Comparison of ENCODE assay signal across 21 cellular contexts in the genomic region with DNA sequence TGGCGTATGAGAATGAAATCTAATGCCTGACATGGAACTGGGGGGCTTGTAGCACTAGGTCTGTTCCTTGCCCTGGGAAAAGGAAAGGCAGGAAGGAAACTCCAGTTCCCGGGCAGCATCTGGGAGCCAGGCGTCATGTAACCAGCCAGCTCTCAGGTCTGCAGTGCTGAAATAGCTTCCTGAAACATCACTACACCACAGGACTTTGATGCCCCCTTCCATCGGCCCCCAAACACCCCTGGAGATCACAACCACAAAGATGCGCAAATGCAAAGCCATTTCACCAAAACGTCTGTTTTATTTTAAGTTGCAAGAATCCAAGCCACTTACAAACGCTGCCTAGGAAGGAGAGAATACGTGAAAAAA. TPM values are rescaled to one million over a fixed set of nuclear protein-coding genes. Genes with fewer than 3 reads are reported as not detected.
DNase-seq lines count a peak whose midpoint lies in the region; ATAC-seq, FAIRE-seq and TF ChIP-seq lines count a peak whose summit lies in the region.
"Had no signal": no experiment of that assay in that cellular context is flagged by ENCODE, and none has a peak within 500 bp of the region (broad histone marks: within the 10 kb centered on the region; RNA-seq: fewer than 3 reads in every experiment).

No MANE protein-coding gene starts in this region.

- no peak overlapping the region for H3K9ac ChIP-seq in HUES48 (ENCODE audit: low read depth, low read length)
- no peak overlapping the region for H3K9ac ChIP-seq in H1 (replicated peaks in 1 of 4; ENCODE audit: extremely low read depth in 1 of 4, low read depth in 3 of 4, low read length in 3 of 4)
- no peak overlapping the region for H3K9ac ChIP-seq in mesendoderm (ENCODE audit: low read length)
- H3K9ac ChIP-seq: GM23248 had no signal

- H3K9me3 ChIP-seq in HUES48 (ENCODE audit: control insufficient read depth, insufficient read depth, low read length), result no peaks in the 10 kb centered on the region
- no peaks in the 10 kb centered on the region for H3K9me3 ChIP-seq in H1 (ENCODE audit: insufficient read depth in 2 of 2, low read depth in 1 of 2, low read length in 1 of 2)
- no peaks in the 10 kb centered on the region for H3K9me3 ChIP-seq in pancreas
- H3K9me3 ChIP-seq: SJCRH30 had no signal

- no peak for TF ChIP-seq RAD21 in H1 (IDR thresholded peaks at IDR 0.05 in 1 of 2, conservative IDR thresholded peaks at IDR 0.05 in 1 of 2; ENCODE audit: low read depth in 2 of 2, low read length in 2 of 2)

- 0 out of 2 replicates have a peak overlapping the region, but pooled peaks have one; percentile 19 for H2BK5ac ChIP-seq in H1 (ENCODE audit: low read depth, low read length)
- H2BK5ac ChIP-seq in mesendoderm (ENCODE audit: low read length), result no peak overlapping the region

- H2BK15ac ChIP-seq in H1 (ENCODE audit: low read length), result 0 out of 2 replicates have a peak overlapping the region, but pooled peaks have one; percentile 47
- no peak overlapping the region for H2BK15ac ChIP-seq in mesendoderm (replicated peaks; ENCODE audit: low read depth)

- H3K27ac ChIP-seq in HUES48 (ENCODE audit: low read depth, low read length) (peak overlapping the region; percentile 62), H1 (ENCODE audit: low read depth, low read length) (0 out of 2 replicates have a peak overlapping the region, but pooled peaks have one; percentile 17), mesendoderm (ENCODE audit: low read depth, low read length) (peak overlapping the region; percentile 29), pancreas (no peak overlapping the region)
- H3K27ac ChIP-seq: GM23248, SJCRH30 had no signal

- H3K36me3 ChIP-seq in HUES48 (ENCODE audit: control insufficient read depth, insufficient read depth, low read length) (no peaks in the 10 kb centered on the region), H1 (ENCODE audit: control insufficient read depth in 2 of 4, insufficient read depth in 4 of 4, low read length in 3 of 4) (no peaks in the 10 kb centered on the region), mesendoderm (ENCODE audit: control insufficient read depth, insufficient read depth, low read length) (no peaks in the 10 kb centered on the region), pancreas (no peaks in the 10 kb centered on the region)
- H3K36me3 ChIP-seq: SJCRH30 had no signal

- no peak overlapping the region for H3K23ac ChIP-seq in H1 (ENCODE audit: insufficient read length)
- H3K23ac ChIP-seq in mesendoderm (ENCODE audit: low read length), result no peak overlapping the region

- H2BK12ac ChIP-seq in H1 (ENCODE audit: low read depth, low read length), result peak overlapping the region; percentile 20; the same call in 1 of the 2 replicates

- no peak for TF ChIP-seq EP300 in H1 (IDR thresholded peaks at IDR 0.05; ENCODE audit: borderline replicate concordance in 1 of 2, low read depth in 2 of 2, low read length in 2 of 2)

- H3K56ac ChIP-seq in H1 (replicated peaks; ENCODE audit: insufficient read length, low read depth, low read length) (no peak overlapping the region), mesendoderm (ENCODE audit: low read length) (no peak overlapping the region)

- CTCF ChIA-PET in H1 (lab: Charles Lee; ENCODE audit: partially characterized antibody), result interaction anchor here (1.1 to 12.4 kb wide), 6 partner anchors 12 to 148 kb away, joined by 3 to 245 read pairs (median 6); partner anchors contain the start of genes KCTD10 and UBE3B

- no peaks in the 10 kb centered on the region for H3K23me2 ChIP-seq in H1 (ENCODE audit: low read depth, low read length)

- H4K8ac ChIP-seq in H1 (ENCODE audit: extremely low read depth, insufficient read depth, low read length), result no peak overlapping the region
- no peak overlapping the region for H4K8ac ChIP-seq in mesendoderm (ENCODE audit: low read depth, low read length)

- H4K5ac ChIP-seq in H1 (ENCODE audit: insufficient read length, low read depth, low read length), result no peak overlapping the region
- H4K5ac ChIP-seq in mesendoderm (ENCODE audit: low read length), result no peak overlapping the region

- TF ChIP-seq POLR2A in H1 (IDR thresholded peaks at IDR 0.05; ENCODE audit: control extremely low read depth in 1 of 2, low read depth in 2 of 2, low read length in 2 of 2), result no peak

- H2AK5ac ChIP-seq in H1 (ENCODE audit: low read depth, low read length) (no peak overlapping the region), mesendoderm (ENCODE audit: low read length) (no peak overlapping the region)

- H3K4ac ChIP-seq in H1 (replicated peaks; ENCODE audit: insufficient read length, low read depth, low read length), result no peak overlapping the region
- no peak overlapping the region for H3K4ac ChIP-seq in mesendoderm (ENCODE audit: low read depth, low read length)

- H3K4me3 ChIP-seq in HUES48 (ENCODE audit: low read depth, low read length) (0 out of 2 replicates have a peak overlapping the region, but pooled peaks have one; percentile 23), H1 (ENCODE audit: extremely low read depth in 1 of 4, insufficient read depth in 2 of 4, low read depth in 3 of 4, low read length in 4 of 4) (peak overlapping the region in 1 of 4 experiments; percentile 10; a peak in 1 of 8 replicates), mesendoderm (ENCODE audit: low read length) (no peak overlapping the region), pancreas (no peak overlapping the region)
- H3K4me3 ChIP-seq: GM23248, SJCRH30 had no signal

- WGBS in H1 (ENCODE audit: extremely low coverage in 1 of 2, insufficient coverage in 1 of 2, insufficient read length in 1 of 2, insufficient replicate concordance in 2 of 2, low coverage in 1 of 2, low lambda C conversion rate in 2 of 2, missing lambda C conversion rate in 1 of 2), 2 experiments, result 54% methylated on average over 8 of the region's 8 CpGs; no CpG with 5 or more reads in 1 of the 2 experiments
- no CpG with 5 or more reads among the region's 8 CpGs for WGBS in mesendoderm (ENCODE audit: extremely low coverage, insufficient coverage, low lambda C conversion rate)
- WGBS in pancreas, 2 donors, result 61 to 63% methylated on average over 8 of the region's 8 CpGs

- no peak overlapping the region for H4K91ac ChIP-seq in H1 (replicated peaks; ENCODE audit: insufficient read length, low read length)

- no peaks in the 10 kb centered on the region for H4K20me1 ChIP-seq in H1 (replicated peaks in 1 of 2; ENCODE audit: control insufficient read depth in 1 of 2, insufficient read depth in 2 of 2, low read length in 2 of 2)

- H2AFZ ChIP-seq in H1 (ENCODE audit: low read length), result no peak overlapping the region
- H2AFZ ChIP-seq: GM23248 had no signal

- TF ChIP-seq CTCF in H1 (IDR thresholded peaks at IDR 0.05; ENCODE audit: control extremely low read depth in 1 of 3, insufficient read depth in 1 of 3, low read depth in 1 of 3, low read length in 3 of 3) (no peak), pancreas (IDR thresholded peaks at IDR 0.05) (no peak)

- H2BK120ac ChIP-seq in H1 (replicated peaks; ENCODE audit: low read depth, low read length), result no peak overlapping the region
- H2BK120ac ChIP-seq in mesendoderm (ENCODE audit: low read depth, low read length), result no peak overlapping the region

- H3K18ac ChIP-seq in H1 (ENCODE audit: extremely low read depth, low read length) (no peak overlapping the region), mesendoderm (ENCODE audit: low read length) (no peak overlapping the region)

- intact Hi-C loops in pancreas (cut with DNase I), result loop anchor here in 1 of 3 donors (10.0 kb wide), 1 partner anchor 339 kb away; no protein-coding TSS in a partner anchor

- H2BK20ac ChIP-seq in H1 (ENCODE audit: low read length), result no peak overlapping the region

- peaks cover 32% of the 10 kb centered on the region for H3K4me1 ChIP-seq in HUES48 (ENCODE audit: control insufficient read depth, insufficient read depth, low read length)
- H3K4me1 ChIP-seq in H1 (replicated peaks in 1 of 4; ENCODE audit: control insufficient read depth in 3 of 4, insufficient read depth in 4 of 4, low read length in 3 of 4), result peaks cover 9 to 18% (median 13%) of the 10 kb centered on the region in 4 experiments
- H3K4me1 ChIP-seq in mesendoderm (ENCODE audit: control insufficient read depth, low read depth, low read length), result peaks cover 6% of the 10 kb centered on the region
- no peaks in the 10 kb centered on the region for H3K4me1 ChIP-seq in pancreas
- H3K4me1 ChIP-seq: SJCRH30 had no signal

- H3K27me3 ChIP-seq in HUES48 (ENCODE audit: control insufficient read depth, insufficient read depth, low read length) (no peaks in the 10 kb centered on the region), H1 (replicated peaks in 1 of 4; ENCODE audit: control insufficient read depth in 3 of 4, extremely low read depth in 1 of 4, insufficient read depth in 3 of 4, low read length in 3 of 4) (no peaks in the 10 kb centered on the region), mesendoderm (ENCODE audit: insufficient read depth, low read length, poor library complexity) (no peaks in the 10 kb centered on the region), pancreas (no peaks in the 10 kb centered on the region)
- H3K27me3 ChIP-seq: SJCRH30 had no signal

- H3K14ac ChIP-seq in H1 (ENCODE audit: insufficient read length), result no peak overlapping the region

- DNase-seq in H1 (ENCODE audit: low read depth in 1 of 2, low spot score in 2 of 2), result no peak
- DNase-seq in mesendoderm, result no peak
- no peak for DNase-seq in 8988T
- DNase-seq in pancreas, result no peak
- DNase-seq: CD4-positive, alpha-beta T cell; COR-L47; DMS79; GM23248; KG1; NCI-H1092 treated with DMSO at 0.1 percent for 48 hours; NCI-H146; NCI-H2029; NCI-H226; NCI-H510A treated with DMSO at 0.1 percent for 48 hours; NCI-H748 treated with DMSO at 0.1 percent for 48 hours; SJCRH30; T-cell had no signal

- H3K79me2 ChIP-seq in H1 (ENCODE audit: control insufficient read depth in 1 of 2, insufficient read depth in 2 of 2, low read length in 2 of 2), result no peaks in the 10 kb centered on the region
- H3K79me2 ChIP-seq in mesendoderm (ENCODE audit: control insufficient read depth, insufficient read depth, low read length), result no peaks in the 10 kb centered on the region

- no peak for FAIRE-seq in H1 (lab: Jason Lieb, UNC)
- no peak for FAIRE-seq in pancreas (lab: Jason Lieb, UNC)
- FAIRE-seq: RCC 7860 had no signal

- POLR2A ChIA-PET in H1 (lab: Charles Lee; ENCODE audit: partially characterized antibody), result interaction anchor here (0.8 to 1.6 kb wide), 2 partner anchors 14 to 162 kb away, joined by 3 to 6 read pairs; no protein-coding TSS in a partner anchor

- H3K4me2 ChIP-seq in H1 (ENCODE audit: insufficient read depth in 1 of 2, low read depth in 2 of 2, low read length in 2 of 2), result peak overlapping the region; percentile 45 to 47; a peak in 3 of 4 replicates
- H3K4me2 ChIP-seq in mesendoderm (ENCODE audit: low read length), result no peak overlapping the region

- H3K79me1 ChIP-seq in H1 (ENCODE audit: low read depth, low read length) (no peaks in the 10 kb centered on the region), mesendoderm (ENCODE audit: low read length) (no peaks in the 10 kb centered on the region)

- ATAC-seq in pancreas (no peak), GM18907 (IDR thresholded peaks at IDR 0.05; ENCODE audit: unreplicated experiment) (no peak), GM18909 (IDR thresholded peaks at IDR 0.05; ENCODE audit: poor library complexity, unreplicated experiment) (no peak)
- ATAC-seq: T-cell had no signal

RNA-seq across cellular contexts. Expression of gene KCTD10, which starts 40.9 kb away (rescaled TPM):
- total RNA-seq in H1 (2021; fragmentation: NEBNext Ultra II Directional; extraction: Animal tissue kit (Norgen Biotek cat#: 25700)), result 52.4 and 54.3 TPM in 2 replicates
- polyA plus RNA-seq in H1 (2011; rRNA removed) (45.3 and 59.6 TPM in 2 replicates), pancreas (10 to 100 TPM in 1 of 2 donors, 1 to 10 TPM in 1; 9.6 to 12.5 TPM)
- polyA plus RNA-seq in H1 (2011; cell fraction: cytosol; rRNA removed), result 47.2 TPM
- polyA plus RNA-seq in H1 (2011; cell fraction: nucleus; rRNA removed), result 64.7 TPM
- 35.2 to 45.9 TPM (median 38.3 TPM) in 4 replicates for polyA plus RNA-seq in H1 (2012, experiment 1 of 2)
- 22.6 TPM for polyA plus RNA-seq in H1 (2012, experiment 2 of 2)
- polyA plus RNA-seq in H1 (2013, experiment 1 of 2), result 30.1 TPM
- polyA plus RNA-seq in H1 (2013, experiment 2 of 2), result 33.7 TPM
- 113 and 125 TPM in 2 replicates for polyA minus RNA-seq in H1 (2011; rRNA and poly(A)+ RNA removed)
- polyA minus RNA-seq in H1 (2011; cell fraction: cytosol; rRNA and poly(A)+ RNA removed), result 49.3 TPM
- polyA minus RNA-seq in H1 (2011; cell fraction: nucleus; rRNA and poly(A)+ RNA removed), result 86.0 TPM
- 53.1 TPM for polyA plus RNA-seq in mesendoderm (2013, experiment 1 of 2)
- polyA plus RNA-seq in mesendoderm (2013, experiment 2 of 2), result 49.7 TPM
- 10 to 100 TPM in 4 of 6 donors, 1 to 10 TPM in 2; 6.7 to 16.7 (median 10.7) TPM for total RNA-seq in pancreas

RNA-seq across cellular contexts. Expression of gene UBE3B, which starts 41.3 kb away (rescaled TPM):
- total RNA-seq in H1 (2021; fragmentation: NEBNext Ultra II Directional; extraction: Animal tissue kit (Norgen Biotek cat#: 25700)), result 21.1 and 21.8 TPM in 2 replicates
- polyA plus RNA-seq in H1 (2011; rRNA removed) (14.0 and 17.1 TPM in 2 replicates), pancreas (10 to 100 TPM in 1 of 2 donors, 1 to 10 TPM in 1; 9.8 to 12.6 TPM)
- polyA plus RNA-seq in H1 (2011; cell fraction: cytosol; rRNA removed), result 15.4 TPM
- 42.4 TPM for polyA plus RNA-seq in H1 (2011; cell fraction: nucleus; rRNA removed)
- polyA plus RNA-seq in H1 (2012, experiment 1 of 2), result 13.8 to 15.2 TPM (median 14.2 TPM) in 4 replicates
- polyA plus RNA-seq in H1 (2012, experiment 2 of 2), result 6.5 TPM
- polyA plus RNA-seq in H1 (2013, experiment 1 of 2), result 14.9 TPM
- 15.1 TPM for polyA plus RNA-seq in H1 (2013, experiment 2 of 2)
- polyA minus RNA-seq in H1 (2011; rRNA and poly(A)+ RNA removed), result 29.4 and 36.8 TPM in 2 replicates
- 13.9 TPM for polyA minus RNA-seq in H1 (2011; cell fraction: cytosol; rRNA and poly(A)+ RNA removed)
- 40.1 TPM for polyA minus RNA-seq in H1 (2011; cell fraction: nucleus; rRNA and poly(A)+ RNA removed)
- 13.1 TPM for polyA plus RNA-seq in mesendoderm (2013, experiment 1 of 2)
- 13.5 TPM for polyA plus RNA-seq in mesendoderm (2013, experiment 2 of 2)
- 10 to 100 TPM; 10.9 to 25.6 (median 15.1) TPM for total RNA-seq in pancreas

Comparison
In these comparisons a context has a peak if more than half of its experiments do, and no peak if none do; other contexts are left out.
1. H3K27ac ChIP-seq: peak in HUES48 (single experiment), H1 (single experiment) and mesendoderm (single experiment); none in pancreas (0 of 4).